ENCODE assay signal across 1 cellular context in the genomic region with DNA sequence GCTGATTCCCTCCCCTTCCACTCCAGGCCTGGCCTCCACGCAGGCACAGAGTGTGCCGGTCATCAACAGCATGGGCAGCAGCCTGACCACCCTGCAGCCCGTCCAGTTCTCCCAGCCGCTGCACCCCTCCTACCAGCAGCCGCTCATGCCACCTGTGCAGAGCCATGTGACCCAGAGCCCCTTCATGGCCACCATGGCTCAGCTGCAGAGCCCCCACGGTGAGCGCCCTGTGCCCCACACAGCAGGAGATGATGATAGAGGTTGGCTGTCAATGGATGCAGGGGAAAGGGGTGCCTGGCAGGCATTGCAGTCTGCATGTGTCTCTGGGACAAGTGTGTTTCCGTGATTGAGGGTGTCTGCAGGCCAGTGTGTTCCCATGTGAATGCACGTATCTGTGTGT.
TF ChIP-seq lines count a peak whose summit lies in the region.

No MANE protein-coding gene starts in this region.

TF ChIP-seq in HepG2, 621 proteins besides CTCF, POLR2A, EP300 and RAD21:
- TF ChIP-seq POLR2AphosphoS5 (IDR thresholded peaks at IDR 0.05; ENCODE audit: low read depth, low read length) (peak; percentile 31; the same call in 1 of the 2 replicates), TEAD3 (CRISPR knock-in tag; optimal IDR thresholded peaks at IDR 0.05; ENCODE audit: borderline replicate concordance) (no peak), ZBTB20 (CRISPR knock-in tag; IDR thresholded peaks at IDR 0.05; ENCODE audit: borderline replicate concordance, low read depth) (no peak), AGO2 (optimal IDR thresholded peaks at IDR 0.05; ENCODE audit: low read depth, low read length) (peak; percentile 91), SKI (IDR thresholded peaks at IDR 0.05; ENCODE audit: partially characterized antibody) (no peak), RBFOX2 (IDR thresholded peaks at IDR 0.05; ENCODE audit: low read depth, low read length) (peak; percentile 59; the same call in 1 of the 2 replicates), NFYC (CRISPR knock-in tag; IDR thresholded peaks at IDR 0.05) (no peak), ZNF430 (CRISPR knock-in tag; IDR thresholded peaks at IDR 0.05) (no peak), ZNF101 (CRISPR knock-in tag; IDR thresholded peaks at IDR 0.05; ENCODE audit: borderline replicate concordance, low read depth) (no peak)
TF ChIP-seq in HepG2: peak in this region for 3.
